In the genomic region with DNA sequence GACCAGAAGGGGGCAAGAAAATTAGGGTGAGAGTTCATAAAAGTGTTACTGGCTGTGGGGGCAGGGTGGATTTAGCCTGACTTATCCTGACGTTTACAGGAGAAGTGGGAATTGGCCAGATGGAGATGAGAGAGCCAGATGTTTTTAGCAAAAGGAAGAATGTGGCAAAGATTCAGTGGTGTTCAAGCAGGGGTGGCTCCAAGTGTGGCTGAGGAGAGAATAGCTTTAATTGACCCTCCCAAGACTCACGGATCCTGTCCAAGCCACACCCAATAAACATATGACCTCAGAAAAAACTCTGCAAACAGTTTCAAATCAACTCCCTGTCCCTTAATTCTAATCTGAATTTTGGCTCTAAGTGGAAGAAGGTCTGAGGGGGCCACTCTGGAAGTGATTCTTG, we compare ENCODE assay signal across 1 cellular context.
TF ChIP-seq lines count a peak whose summit lies in the region.

No MANE protein-coding gene starts in this region.

TF ChIP-seq in A549, 52 proteins besides CTCF, POLR2A, EP300 and RAD21:
- TF ChIP-seq HOXA7 (CRISPR knock-in tag; IDR thresholded peaks at IDR 0.05) (no peak), FOSL2 (IDR thresholded peaks at IDR 0.05) (no peak), FOSL2 (CRISPR knock-in tag; IDR thresholded peaks at IDR 0.05) (no peak)
